Comparison of ENCODE assay signal across 1 cellular context in the genomic region with DNA sequence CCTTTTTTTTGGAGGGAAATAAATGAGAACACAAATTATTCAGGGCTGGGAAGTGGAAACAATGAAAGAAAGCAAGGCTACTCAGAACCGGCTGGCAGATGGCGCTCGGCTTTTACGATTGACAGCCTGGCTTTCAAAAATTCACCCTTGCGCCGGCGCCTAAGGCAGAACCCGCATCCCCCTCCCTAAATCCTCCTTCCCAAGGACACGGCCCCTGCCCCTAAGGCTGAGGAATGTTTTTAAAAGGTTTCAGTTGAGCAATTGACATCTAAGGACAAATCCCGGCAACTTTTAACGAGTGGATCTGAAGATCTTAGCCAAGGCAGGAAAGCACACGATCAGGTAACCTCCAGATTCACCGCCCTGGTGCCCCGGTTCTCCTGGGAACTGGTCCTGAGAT.
TF ChIP-seq lines count a peak whose summit lies in the region.

No MANE protein-coding gene starts in this region.

TF ChIP-seq in HepG2, 621 proteins besides CTCF, POLR2A, EP300 and RAD21 (continued from another document):
- TF ChIP-seq, protein P1, sequence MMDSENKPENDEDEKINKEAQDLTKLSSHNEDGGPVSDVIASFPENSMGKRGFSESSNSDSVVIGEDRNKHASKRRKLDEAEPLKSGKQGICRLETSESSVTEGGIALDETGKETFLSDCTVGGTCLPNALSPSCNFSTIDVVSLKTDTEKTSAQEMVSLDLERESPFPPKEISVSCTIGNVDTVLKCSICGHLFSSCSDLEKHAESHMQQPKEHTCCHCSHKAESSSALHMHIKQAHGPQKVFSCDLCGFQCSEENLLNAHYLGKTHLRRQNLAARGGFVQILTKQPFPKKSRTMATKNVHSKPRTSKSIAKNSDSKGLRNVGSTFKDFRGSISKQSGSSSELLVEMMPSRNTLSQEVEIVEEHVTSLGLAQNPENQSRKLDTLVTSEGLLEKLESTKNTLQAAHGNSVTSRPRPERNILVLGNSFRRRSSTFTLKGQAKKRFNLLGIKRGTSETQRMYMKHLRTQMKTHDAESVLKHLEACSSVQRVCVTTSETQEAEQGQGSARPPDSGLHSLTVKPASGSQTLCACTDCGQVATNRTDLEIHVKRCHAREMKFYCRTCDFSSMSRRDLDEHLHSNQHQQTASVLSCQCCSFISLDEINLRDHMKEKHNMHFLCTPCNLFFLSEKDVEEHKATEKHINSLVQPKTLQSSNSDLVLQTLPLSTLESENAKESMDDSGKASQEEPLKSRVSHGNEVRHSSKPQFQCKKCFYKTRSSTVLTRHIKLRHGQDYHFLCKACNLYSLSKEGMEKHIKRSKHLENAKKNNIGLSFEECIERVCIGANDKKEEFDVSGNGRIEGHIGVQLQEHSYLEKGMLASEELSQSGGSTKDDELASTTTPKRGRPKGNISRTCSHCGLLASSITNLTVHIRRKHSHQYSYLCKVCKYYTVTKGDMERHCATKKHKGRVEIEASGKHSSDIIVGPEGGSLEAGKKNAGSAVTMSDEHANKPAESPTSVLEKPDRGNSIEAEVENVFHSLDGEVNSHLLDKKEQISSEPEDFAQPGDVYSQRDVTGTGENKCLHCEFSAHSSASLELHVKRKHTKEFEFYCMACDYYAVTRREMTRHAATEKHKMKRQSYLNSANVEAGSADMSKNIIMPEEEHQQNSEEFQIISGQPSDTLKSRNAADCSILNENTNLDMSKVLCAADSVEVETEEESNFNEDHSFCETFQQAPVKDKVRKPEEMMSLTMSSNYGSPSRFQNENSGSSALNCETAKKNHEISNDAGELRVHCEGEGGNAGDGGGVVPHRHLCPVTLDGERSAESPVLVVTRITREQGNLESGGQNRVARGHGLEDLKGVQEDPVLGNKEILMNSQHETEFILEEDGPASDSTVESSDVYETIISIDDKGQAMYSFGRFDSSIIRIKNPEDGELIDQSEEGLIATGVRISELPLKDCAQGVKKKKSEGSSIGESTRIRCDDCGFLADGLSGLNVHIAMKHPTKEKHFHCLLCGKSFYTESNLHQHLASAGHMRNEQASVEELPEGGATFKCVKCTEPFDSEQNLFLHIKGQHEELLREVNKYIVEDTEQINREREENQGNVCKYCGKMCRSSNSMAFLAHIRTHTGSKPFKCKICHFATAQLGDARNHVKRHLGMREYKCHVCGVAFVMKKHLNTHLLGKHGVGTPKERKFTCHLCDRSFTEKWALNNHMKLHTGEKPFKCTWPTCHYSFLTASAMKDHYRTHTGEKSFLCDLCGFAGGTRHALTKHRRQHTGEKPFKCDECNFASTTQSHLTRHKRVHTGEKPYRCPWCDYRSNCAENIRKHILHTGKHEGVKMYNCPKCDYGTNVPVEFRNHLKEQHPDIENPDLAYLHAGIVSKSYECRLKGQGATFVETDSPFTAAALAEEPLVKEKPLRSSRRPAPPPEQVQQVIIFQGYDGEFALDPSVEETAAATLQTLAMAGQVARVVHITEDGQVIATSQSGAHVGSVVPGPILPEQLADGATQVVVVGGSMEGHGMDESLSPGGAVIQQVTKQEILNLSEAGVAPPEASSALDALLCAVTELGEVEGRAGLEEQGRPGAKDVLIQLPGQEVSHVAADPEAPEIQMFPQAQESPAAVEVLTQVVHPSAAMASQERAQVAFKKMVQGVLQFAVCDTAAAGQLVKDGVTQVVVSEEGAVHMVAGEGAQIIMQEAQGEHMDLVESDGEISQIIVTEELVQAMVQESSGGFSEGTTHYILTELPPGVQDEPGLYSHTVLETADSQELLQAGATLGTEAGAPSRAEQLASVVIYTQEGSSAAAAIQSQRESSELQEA (CRISPR knock-in tag; IDR thresholded peaks at IDR 0.05; ENCODE audit: not compliant biosample characterization), result no peak
- TF ChIP-seq RBFOX2 (IDR thresholded peaks at IDR 0.05; ENCODE audit: low read depth, low read length), result no peak
- no peak for TF ChIP-seq LCORL (IDR thresholded peaks at IDR 0.05)
- TF ChIP-seq LCORL (CRISPR knock-in tag; IDR thresholded peaks at IDR 0.05), result 0 out of 2 replicates have a peak, but pooled peaks have one; percentile 18
- no peak for TF ChIP-seq ARNT2 (CRISPR knock-in tag; IDR thresholded peaks at IDR 0.05; ENCODE audit: low read depth)
- TF ChIP-seq ZNF484 (CRISPR knock-in tag; IDR thresholded peaks at IDR 0.05; ENCODE audit: borderline replicate concordance, low read depth), result no peak
- peak; percentile 72 for TF ChIP-seq SMC3 (IDR thresholded peaks at IDR 0.05; ENCODE audit: low read length)
TF ChIP-seq in HepG2: peak in this region for 4.
